10 cellular contexts compared by ENCODE assay signal in the genomic region with DNA sequence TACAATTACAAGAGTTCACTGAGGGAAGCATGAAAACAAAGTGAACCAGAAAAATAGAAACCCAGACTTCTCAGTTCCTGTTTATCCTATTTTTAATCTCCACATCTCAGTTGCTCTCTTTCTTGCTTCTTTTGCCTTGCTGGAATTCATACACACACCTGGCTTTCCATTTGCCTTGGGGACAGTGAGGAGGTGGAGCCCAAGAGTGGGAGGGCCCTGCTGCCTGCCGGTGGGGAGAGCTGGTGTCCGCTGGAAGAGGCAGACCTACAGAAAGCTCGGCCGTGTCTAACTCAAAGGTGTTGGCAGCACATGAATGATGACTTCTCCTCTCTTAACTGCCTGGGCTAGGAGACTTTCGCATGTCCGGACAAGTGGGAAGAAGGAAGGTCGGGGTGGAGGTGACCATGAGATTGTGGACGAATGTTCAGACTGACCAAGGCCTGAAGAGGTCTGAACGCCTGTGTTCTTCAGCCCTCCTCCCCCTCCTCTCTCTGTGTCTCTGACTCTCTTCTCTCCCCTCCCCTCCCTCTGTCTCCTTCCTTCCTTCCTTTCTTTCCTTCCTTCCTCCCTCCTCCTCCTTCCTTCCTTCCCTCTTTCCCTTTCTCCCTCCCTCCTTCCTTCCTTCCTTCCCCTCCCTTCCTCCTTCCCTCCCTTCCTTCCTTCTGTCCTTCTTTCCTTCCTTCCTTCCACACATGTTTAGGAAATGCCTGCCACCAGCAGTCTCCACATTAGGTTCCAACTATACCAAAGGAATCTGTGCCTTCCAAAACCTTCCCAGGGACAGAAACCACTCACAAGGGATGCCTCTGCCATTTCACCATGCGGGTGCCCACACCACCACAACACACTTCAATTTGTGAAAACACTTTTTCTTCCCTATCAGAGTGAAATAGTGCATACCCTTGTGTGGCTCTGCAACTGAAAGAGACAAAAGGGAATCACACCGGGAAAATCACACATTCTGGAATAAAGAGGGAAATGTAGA.
DNase-seq lines count a peak whose midpoint lies in the region; ATAC-seq and TF ChIP-seq lines count a peak whose summit lies in the region.
"Had no signal": no experiment of that assay in that cellular context is flagged by ENCODE, and none has a peak within 500 bp of the region (broad histone marks: within the 10 kb centered on the region; RNA-seq: fewer than 3 reads in every experiment).

No MANE protein-coding gene starts in this region.

- H3K27me3 ChIP-seq in SJSA1 (replicated peaks), result no peaks in the 10 kb centered on the region
- H3K27me3 ChIP-seq in layer of hippocampus (ENCODE audit: control insufficient read depth, insufficient read depth, low read length), result no peaks in the 10 kb centered on the region
- H3K27me3 ChIP-seq in A673 (replicated peaks; ENCODE audit: insufficient read depth, low read depth, low read length, poor library complexity), result peaks cover 66% of the 10 kb centered on the region

- TF ChIP-seq CTCF in type B pancreatic cell (conservative IDR thresholded peaks at IDR 0.05) (no peak), A673 (conservative IDR thresholded peaks at IDR 0.05; ENCODE audit: low read depth, low read length) (no peak)

- ATAC-seq in activated naive CD8-positive, alpha-beta T cell treated with anti-CD3 and anti-CD28 coated beads, Interleukin-2, amount 50 U/mL, for 24 hours, result no peak

- intact Hi-C loops in A673 (cut with micrococcal nuclease; ENCODE audit: unreplicated experiment), result no loop called here

- H3K9me3 ChIP-seq in SJSA1 (replicated peaks), result no peaks in the 10 kb centered on the region
- no peaks in the 10 kb centered on the region for H3K9me3 ChIP-seq in A673 (ENCODE audit: low read depth, low read length, poor library complexity, severe bottlenecking)

- H3K9me3 Mint-ChIP-seq in activated naive CD8-positive, alpha-beta T cell (ENCODE audit: low read depth), result peaks cover 12% of the 10 kb centered on the region
- peaks cover 6% of the 10 kb centered on the region for H3K9me3 Mint-ChIP-seq in activated naive CD8-positive, alpha-beta T cell treated with anti-CD3 and anti-CD28 coated beads, Interleukin-2, amount 50 U/mL, for 24 hours
- H3K9me3 Mint-ChIP-seq in type B pancreatic cell, result peaks cover 8% of the 10 kb centered on the region

- peak overlapping the region; percentile 66 for H3K27ac Mint-ChIP-seq in activated naive CD8-positive, alpha-beta T cell
- no peak overlapping the region for H3K27ac Mint-ChIP-seq in activated naive CD8-positive, alpha-beta T cell treated with anti-CD3 and anti-CD28 coated beads, Interleukin-2, amount 50 U/mL, for 24 hours
- peak overlapping the region; percentile 5 for H3K27ac Mint-ChIP-seq in type B pancreatic cell
- H3K27ac Mint-ChIP-seq: activated naive CD8-positive, alpha-beta T cell treated with anti-CD3 and anti-CD28 coated beads, Interleukin-2, amount 10 ng/mL, durations not matched to agents 7 days and 5 days had no signal

- H3K36me3 ChIP-seq in SJSA1 (no peaks in the 10 kb centered on the region), A673 (ENCODE audit: insufficient read depth, low read length, poor library complexity, severe bottlenecking) (no peaks in the 10 kb centered on the region)

- POLR2A ChIA-PET in A673 (lab: Charles Lee; ENCODE audit: low non-redundant PET), result no interaction called here

- no TSS peak for BruUV-seq in A673 (replicated peaks; lab: Mats Ljungman, UMichigan)

- H3K4me1 ChIP-seq in SJSA1 (replicated peaks) (peaks cover 61% of the 10 kb centered on the region), A673 (ENCODE audit: insufficient read depth, low read length, poor library complexity, severe bottlenecking) (no peaks in the 10 kb centered on the region)

- DNase-seq in activated naive CD8-positive, alpha-beta T cell treated with anti-CD3 and anti-CD28 coated beads, Interleukin-2, amount 50 U/mL, for 24 hours, result no peak
- no peak for DNase-seq in SJSA1 (ENCODE audit: low read depth in 1 of 2, low spot score in 2 of 2)
- DNase-seq in type B pancreatic cell (ENCODE audit: extremely low spot score, unreplicated experiment), result no peak
- DNase-seq in A673 (ENCODE audit: low spot score), result no peak
- DNase-seq in stimulated activated CD4-positive, alpha-beta T cell treated with anti-CD3 and anti-CD28 coated beads, Interleukin-4, amount 100 ng/mL, for 24 hours, result no peak
- no peak for DNase-seq in activated T-cell treated with anti-CD3 and anti-CD28 coated beads, Interleukin-2, amount 50 U/mL, for 1 hour
- DNase-seq: activated naive CD8-positive, alpha-beta T cell treated with anti-CD3 and anti-CD28 coated beads, Interleukin-2, amount 10 ng/mL, durations not matched to agents 7 days and 5 days; DMS79 treated with DMSO at 0.1 percent for 48 hours had no signal

- H3K4me3 ChIP-seq in SJSA1 (no peak overlapping the region), A673 (ENCODE audit: low read depth, low read length, poor library complexity, severe bottlenecking) (no peak overlapping the region)

- CTCF ChIA-PET in A673 (lab: Charles Lee), result no interaction called here

- peaks cover 6% of the 10 kb centered on the region for H3K36me3 Mint-ChIP-seq in activated naive CD8-positive, alpha-beta T cell
- H3K36me3 Mint-ChIP-seq in activated naive CD8-positive, alpha-beta T cell treated with anti-CD3 and anti-CD28 coated beads, Interleukin-2, amount 50 U/mL, for 24 hours (ENCODE audit: low read depth), result no peaks in the 10 kb centered on the region
- H3K36me3 Mint-ChIP-seq in type B pancreatic cell, result no peaks in the 10 kb centered on the region
- H3K36me3 Mint-ChIP-seq: activated naive CD8-positive, alpha-beta T cell treated with anti-CD3 and anti-CD28 coated beads, Interleukin-2, amount 10 ng/mL, durations not matched to agents 7 days and 5 days had no signal

- peak overlapping the region; percentile 72; the same call in 1 of the 2 replicates for H3K27ac ChIP-seq in SJSA1
- H3K27ac ChIP-seq in layer of hippocampus (ENCODE audit: low read depth, low read length), result peak overlapping the region; percentile 63
- H3K27ac ChIP-seq in A673 (ENCODE audit: low read depth, low read length, poor library complexity, severe bottlenecking), result no peak overlapping the region

- peak overlapping the region; percentile 60 for H3K4me3 Mint-ChIP-seq in activated naive CD8-positive, alpha-beta T cell
- H3K4me3 Mint-ChIP-seq in activated naive CD8-positive, alpha-beta T cell treated with anti-CD3 and anti-CD28 coated beads, Interleukin-2, amount 50 U/mL, for 24 hours, result no peak overlapping the region
- H3K4me3 Mint-ChIP-seq in type B pancreatic cell, result peak overlapping the region; percentile 39
- H3K4me3 Mint-ChIP-seq: activated naive CD8-positive, alpha-beta T cell treated with anti-CD3 and anti-CD28 coated beads, Interleukin-2, amount 10 ng/mL, durations not matched to agents 7 days and 5 days had no signal

- peaks cover 21% of the 10 kb centered on the region for H3K4me1 Mint-ChIP-seq in activated naive CD8-positive, alpha-beta T cell (ENCODE audit: low read depth)
- H3K4me1 Mint-ChIP-seq in activated naive CD8-positive, alpha-beta T cell treated with anti-CD3 and anti-CD28 coated beads, Interleukin-2, amount 50 U/mL, for 24 hours, result peaks cover 46% of the 10 kb centered on the region
- H3K4me1 Mint-ChIP-seq in type B pancreatic cell (ENCODE audit: unreplicated experiment), result peaks cover 12% of the 10 kb centered on the region

- H3K27me3 Mint-ChIP-seq in activated naive CD8-positive, alpha-beta T cell, result no peaks in the 10 kb centered on the region
- H3K27me3 Mint-ChIP-seq in activated naive CD8-positive, alpha-beta T cell treated with anti-CD3 and anti-CD28 coated beads, Interleukin-2, amount 50 U/mL, for 24 hours, result peaks cover 2% of the 10 kb centered on the region
- peaks cover 5% of the 10 kb centered on the region for H3K27me3 Mint-ChIP-seq in type B pancreatic cell
- H3K27me3 Mint-ChIP-seq: activated naive CD8-positive, alpha-beta T cell treated with anti-CD3 and anti-CD28 coated beads, Interleukin-2, amount 10 ng/mL, durations not matched to agents 7 days and 5 days had no signal
